8 cellular contexts compared by ENCODE assay signal in the genomic region with DNA sequence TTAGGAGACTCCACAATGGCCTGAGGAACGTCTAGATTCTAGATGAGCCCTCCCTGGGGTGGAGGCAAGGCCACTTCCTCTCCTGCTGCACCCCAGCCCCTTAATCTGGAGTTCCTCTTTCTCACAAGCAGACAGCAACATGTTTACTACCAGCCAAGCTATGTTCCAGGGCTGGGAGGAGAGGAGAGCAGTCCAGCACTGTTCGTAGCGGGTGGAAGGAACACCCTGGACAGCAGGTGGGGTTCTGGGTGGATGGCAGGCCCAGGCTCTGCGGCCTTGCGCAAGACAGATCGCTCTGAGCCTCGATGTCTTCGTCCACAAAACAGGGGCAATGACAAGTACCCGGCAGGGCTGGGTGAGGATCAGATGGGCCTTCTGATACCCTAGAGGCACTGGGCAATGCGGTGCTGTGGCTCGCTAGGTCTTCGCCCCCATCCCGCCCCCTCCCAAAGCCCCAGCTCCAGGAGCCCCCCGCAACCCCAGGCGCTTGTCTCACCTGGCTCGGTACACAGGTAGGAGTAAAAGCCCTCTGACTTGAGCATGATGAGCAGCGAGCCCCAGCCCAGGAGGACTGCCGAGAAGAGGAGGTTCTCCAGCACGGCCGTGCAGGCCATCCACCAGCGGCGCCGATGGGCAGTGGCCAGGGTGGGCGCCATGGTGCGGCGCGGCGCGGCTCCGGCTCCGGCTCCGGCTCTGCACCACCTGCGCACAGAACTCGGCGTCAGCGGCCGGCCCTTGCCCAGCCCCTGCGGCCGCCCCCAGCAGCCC. TPM values are rescaled to one million over a fixed set of nuclear protein-coding genes. Genes with fewer than 3 reads are reported as not detected.
A peak's percentile ranks its signal among the peaks of the same experiment; 100 is the strongest.
DNase-seq lines count a peak whose midpoint lies in the region; ATAC-seq and TF ChIP-seq lines count a peak whose summit lies in the region.

No MANE protein-coding gene starts in this region.

- H3K4me3 ChIP-seq in HAP-1, result peak overlapping the region; percentile 91
- H3K4me3 ChIP-seq in sigmoid colon, result peak overlapping the region; percentile 57 to 74 (median 66)

- DNase-seq in AML-193 (lab: John Stamatoyannopoulos, UW) (peak; percentile 31 to 47), HAP-1 (ENCODE audit: low spot score in 2 of 2) (peak in 1 of 2 experiments; percentile 40), activated B cell treated with CpG ODN at 0.5 μM for 24 hours (peak; percentile 46), left cardiac atrium (no peak), sigmoid colon (no peak), NCI-H2107 (lab: John Stamatoyannopoulos, UW) (no peak)

- peaks cover 58% of the 10 kb centered on the region for H3K4me1 Mint-ChIP-seq in activated B cell treated with CpG ODN at 0.5 μM for 24 hours

- TF ChIP-seq POLR2A in sigmoid colon (IDR thresholded peaks at IDR 0.05), result no peak

- H3K9me3 Mint-ChIP-seq in activated B cell treated with CpG ODN at 0.5 μM for 24 hours, result no peaks in the 10 kb centered on the region

- POLR2A ChIA-PET in activated B cell treated with CpG ODN at 0.5 μM for 24 hours (lab: Charles Lee), result interaction anchor here (0.6 to 17.6 kb wide), 26 partner anchors 10 to 228 kb away, joined by 3 to 418 read pairs (median 8); a partner anchor contains a TSS

- no peaks in the 10 kb centered on the region for H3K27me3 Mint-ChIP-seq in activated B cell treated with CpG ODN at 0.5 μM for 24 hours

- H3K36me3 Mint-ChIP-seq in activated B cell treated with CpG ODN at 0.5 μM for 24 hours (ENCODE audit: low read depth), result peaks cover 50% of the 10 kb centered on the region

- H3K9me3 ChIP-seq in HAP-1, result no peaks in the 10 kb centered on the region
- no peaks in the 10 kb centered on the region for H3K9me3 ChIP-seq in sigmoid colon

- TF ChIP-seq EP300 in sigmoid colon (IDR thresholded peaks at IDR 0.05), result no peak

- no peak for TF ChIP-seq CTCF in activated B cell treated with CpG ODN at 0.5 μM for 24 hours (IDR thresholded peaks at IDR 0.05)
- TF ChIP-seq CTCF in sigmoid colon (IDR thresholded peaks at IDR 0.05), result no peak

- H3K36me3 ChIP-seq in HAP-1 (replicated peaks), result peaks cover 5% of the 10 kb centered on the region; the same call in 1 of the 2 replicates
- no peaks in the 10 kb centered on the region for H3K36me3 ChIP-seq in sigmoid colon

- CTCF ChIA-PET in activated B cell treated with CpG ODN at 0.5 μM for 24 hours (lab: Charles Lee), result interaction anchor here (1.0 to 6.4 kb wide), 6 partner anchors 11 to 262 kb away, joined by 3 to 124 read pairs (median 14); a partner anchor contains a TSS

- peak overlapping the region; percentile 86 to 97 (median 94) for H3K27ac ChIP-seq in sigmoid colon

- H3K4me1 ChIP-seq in HAP-1, result peaks cover 29% of the 10 kb centered on the region
- peaks cover 0 to 30% (median 20%) of the 10 kb centered on the region in 4 donors for H3K4me1 ChIP-seq in sigmoid colon

- peak overlapping the region; percentile 99 for H3K4me3 Mint-ChIP-seq in activated B cell treated with CpG ODN at 0.5 μM for 24 hours

- H3K27ac Mint-ChIP-seq in activated B cell treated with CpG ODN at 0.5 μM for 24 hours, result peak overlapping the region; percentile 88

- ATAC-seq in activated B cell treated with CpG ODN at 0.5 μM for 24 hours (ENCODE audit: low read depth) (peak; percentile 13), left cardiac atrium (peak; percentile 2 to 4), GM19397 (IDR thresholded peaks at IDR 0.05; ENCODE audit: unreplicated experiment) (no peak), GM21423 (IDR thresholded peaks at IDR 0.05; ENCODE audit: unreplicated experiment) (no peak)

- H3K27me3 ChIP-seq in HAP-1 (ENCODE audit: low read depth) (no peaks in the 10 kb centered on the region), sigmoid colon (no peaks in the 10 kb centered on the region)

- 14 to 16% methylated on average over 39 of the region's 39 CpGs for WGBS in sigmoid colon, 2 donors

- in situ Hi-C loops in HAP-1 (cut with MboI; ENCODE audit: low sequenced_read_pairs), result loop anchor here (25.0 kb wide), 1 partner anchor 410 kb away; a partner anchor contains a TSS

- intact Hi-C loops in activated B cell treated with CpG ODN at 0.5 μM for 24 hours (cut with micrococcal nuclease), result loop anchor here (5.0 kb wide), 1 partner anchor 360 kb away; no protein-coding TSS in a partner anchor
- intact Hi-C loops in left cardiac atrium (cut with DNase I), result no loop called here
- intact Hi-C loops in sigmoid colon (cut with DNase I), result loop anchor here (10.0 kb wide), 1 partner anchor 263 kb away; no protein-coding TSS in a partner anchor

RNA-seq across cellular contexts. Expression of a gene that starts 1.2 kb away (rescaled TPM):
- 148 and 167 TPM in 2 replicates for total RNA-seq in activated B cell treated with CpG ODN at 0.5 μM for 24 hours
- 1 to 10 TPM; 7.4 to 8.2 TPM for total RNA-seq in left cardiac atrium
- total RNA-seq in sigmoid colon, result 1 to 10 TPM; 7.1 to 9.2 (median 7.9) TPM
- polyA plus RNA-seq in sigmoid colon, result 10 to 100 TPM in 1 of 3 donors, 1 to 10 TPM in 2; 2.4 to 16.5 (median 4.4) TPM

RNA-seq across cellular contexts. Expression of a gene that starts 18.1 kb away (rescaled TPM):
- total RNA-seq in activated B cell treated with CpG ODN at 0.5 μM for 24 hours, result 6.6 and 8.0 TPM in 2 replicates
- total RNA-seq in left cardiac atrium, result 10 to 100 TPM; 10.7 to 17.7 TPM
- total RNA-seq in sigmoid colon, result 10 to 100 TPM in 1 of 4 donors, 1 to 10 TPM in 3; 4.3 to 10.2 (median 5.9) TPM
- 1 to 10 TPM; 2.1 to 7.5 (median 2.4) TPM for polyA plus RNA-seq in sigmoid colon

RNA-seq across cellular contexts. Expression of a gene that starts 22.3 kb away (rescaled TPM):
- 9.7 and 9.8 TPM in 2 replicates for total RNA-seq in activated B cell treated with CpG ODN at 0.5 μM for 24 hours
- total RNA-seq in left cardiac atrium, result 10 to 100 TPM; 38.5 to 44.5 TPM
- 10 to 100 TPM; 13.6 to 33.0 (median 19.0) TPM for total RNA-seq in sigmoid colon
- 10 to 100 TPM; 28.5 to 40.5 (median 37.8) TPM for polyA plus RNA-seq in sigmoid colon

RNA-seq across cellular contexts. Expression of a gene that starts 57.3 kb away (rescaled TPM):
- total RNA-seq in activated B cell treated with CpG ODN at 0.5 μM for 24 hours, result 401 and 442 TPM in 2 replicates
- 100 to 1,000 TPM; 136 to 181 TPM for total RNA-seq in left cardiac atrium
- total RNA-seq in sigmoid colon, result 100 to 1,000 TPM; 115 to 155 (median 125) TPM
- polyA plus RNA-seq in sigmoid colon, result 10 to 100 TPM; 25.9 to 92.8 (median 34.2) TPM

Comparison
In these comparisons a context has a peak if more than half of its experiments do, and no peak if none do; other contexts are left out.
1. DNase-seq: peak in AML-193 (2 of 2) and activated B cell treated with CpG ODN at 0.5 μM for 24 hours (single experiment); none in left cardiac atrium (single experiment), sigmoid colon (single experiment) and NCI-H2107 (single experiment).
2. ATAC-seq: peak in activated B cell treated with CpG ODN at 0.5 μM for 24 hours (single experiment) and left cardiac atrium (2 of 2); none in GM19397 (single experiment) and GM21423 (single experiment).
3. RNA of a gene that starts 1.2 kb away (total RNA-seq): 148 to 167 TPM in activated B cell treated with CpG ODN at 0.5 μM for 24 hours; 7.1 to 9.2 TPM in sigmoid colon and 7.4 to 8.2 TPM in left cardiac atrium; every median in the first group is over 10 times any median in the second.
4. intact Hi-C loops: an anchor here in activated B cell treated with CpG ODN at 0.5 μM for 24 hours (5.0 kb wide) and sigmoid colon (10.0 kb wide); none called in left cardiac atrium.